9 cellular contexts compared by ENCODE assay signal in the genomic region with DNA sequence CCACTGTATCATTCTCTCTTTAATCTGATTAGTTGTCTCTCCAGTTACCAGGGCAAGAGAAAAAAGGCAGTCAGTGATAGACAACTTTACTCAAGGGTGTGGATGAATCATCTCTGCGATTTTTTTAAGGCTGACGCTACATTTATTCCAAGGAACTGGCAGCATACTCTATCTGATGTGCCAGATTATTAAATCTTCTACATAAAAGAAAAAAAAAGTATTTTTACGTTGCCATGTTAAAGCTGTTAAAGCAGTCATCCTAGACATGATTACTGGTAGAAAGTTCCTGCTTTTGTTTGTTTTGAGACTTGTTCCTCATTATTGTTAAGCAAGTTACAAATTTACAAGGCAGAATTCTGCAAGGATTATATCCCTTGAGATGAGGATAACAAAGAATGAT.
A peak's percentile ranks its signal among the peaks of the same experiment; 100 is the strongest.
DNase-seq lines count a peak whose midpoint lies in the region; ATAC-seq, FAIRE-seq and TF ChIP-seq lines count a peak whose summit lies in the region.
"Had no signal": no experiment of that assay in that cellular context is flagged by ENCODE, and none has a peak within 500 bp of the region (broad histone marks: within the 10 kb centered on the region; RNA-seq: fewer than 3 reads in every experiment).

No MANE protein-coding gene starts in this region.

- peaks cover 5 to 55% (median 13%) of the 10 kb centered on the region in 5 donors for H3K36me3 Mint-ChIP-seq in naive thymus-derived CD4-positive, alpha-beta T cell

- peaks cover 0 to 3% (median 0%) of the 10 kb centered on the region in 3 experiments for H3K36me3 ChIP-seq in naive thymus-derived CD4-positive, alpha-beta T cell (ENCODE audit: control insufficient read depth in 2 of 3, insufficient read depth in 3 of 3, low read length in 3 of 3)

- peaks cover 30 to 88% (median 76%) of the 10 kb centered on the region in 7 donors for H3K4me1 Mint-ChIP-seq in naive thymus-derived CD4-positive, alpha-beta T cell

- intact Hi-C loops in naive thymus-derived CD4-positive, alpha-beta T cell (cut with micrococcal nuclease) = loop anchor here in 1 of 2 donors (2.0 kb wide), 1 partner anchor 16 kb away; no protein-coding TSS in a partner anchor

- no peaks in the 10 kb centered on the region for H3K27me3 ChIP-seq in naive thymus-derived CD4-positive, alpha-beta T cell (ENCODE audit: control insufficient read depth in 2 of 2, insufficient read depth in 2 of 2, low read length in 2 of 2)

- CTCF ChIA-PET in naive thymus-derived CD4-positive, alpha-beta T cell (lab: Charles Lee) = no interaction called here

- peak overlapping the region; percentile 3 to 98 (median 77) for H3K27ac Mint-ChIP-seq in naive thymus-derived CD4-positive, alpha-beta T cell

- FAIRE-seq in colon (lab: Jason Lieb, UNC) = peak; percentile 18

- no peaks in the 10 kb centered on the region for H3K9me3 ChIP-seq in naive thymus-derived CD4-positive, alpha-beta T cell (ENCODE audit: control insufficient read depth in 2 of 3, low read length in 3 of 3)

- peak overlapping the region; percentile 1 for H3K27ac ChIP-seq in naive thymus-derived CD4-positive, alpha-beta T cell (ENCODE audit: low read depth, low read length)

- H3K4me3 ChIP-seq in LNCaP clone FGC (ENCODE audit: low read depth, low read length) = no peak overlapping the region
- H3K4me3 ChIP-seq in naive thymus-derived CD4-positive, alpha-beta T cell (ENCODE audit: low read length) = peak overlapping the region; percentile 33

- no peak for TF ChIP-seq CTCF in LNCaP clone FGC (IDR thresholded peaks at IDR 0.05; ENCODE audit: control insufficient read depth, extremely low read depth, insufficient read depth)

- DNase-seq in CD1c-positive myeloid dendritic cell (ENCODE audit: extremely low spot score) (peak; percentile 27), LNCaP clone FGC (ENCODE audit: low read depth) (peak; percentile 50), NCI-H526 (lab: John Stamatoyannopoulos, UW) (no peak), NCI-H748 treated with DMSO at 0.1 percent for 48 hours (lab: John Stamatoyannopoulos, UW) (no peak)
- no peak for DNase-seq in naive thymus-derived CD4-positive, alpha-beta T cell
- DNase-seq in activated effector memory CD4-positive, alpha-beta T cell treated with Interleukin-2 at 50 U/mL for 16 hours = no peak

- no peaks in the 10 kb centered on the region for H3K27me3 Mint-ChIP-seq in naive thymus-derived CD4-positive, alpha-beta T cell

- ATAC-seq in naive thymus-derived CD4-positive, alpha-beta T cell = peak; percentile 79
- ATAC-seq in GM18867 (IDR thresholded peaks at IDR 0.05; ENCODE audit: unreplicated experiment) = no peak

- peaks cover 0 to 5% (median 0%) of the 10 kb centered on the region in 11 donors for H3K9me3 Mint-ChIP-seq in naive thymus-derived CD4-positive, alpha-beta T cell
- H3K9me3 Mint-ChIP-seq: neural crest cell had no signal

- peak overlapping the region; percentile 14 to 80 (median 72) for H3K4me3 Mint-ChIP-seq in naive thymus-derived CD4-positive, alpha-beta T cell
- H3K4me3 Mint-ChIP-seq: neural crest cell had no signal

- peaks cover 59 to 65% of the 10 kb centered on the region in 2 donors for H3K4me1 ChIP-seq in naive thymus-derived CD4-positive, alpha-beta T cell (ENCODE audit: control insufficient read depth in 2 of 2, insufficient read depth in 2 of 2, low read length in 2 of 2)

- POLR2A ChIA-PET in naive thymus-derived CD4-positive, alpha-beta T cell (lab: Charles Lee) = interaction anchor here (0.9 kb wide), 1 partner anchor 120 kb away, joined by 3 read pairs; no protein-coding TSS in a partner anchor

Comparison
In these comparisons a context has a peak if more than half of its experiments do, and no peak if none do; other contexts are left out.
1. DNase-seq: peak in CD1c-positive myeloid dendritic cell (single experiment) and LNCaP clone FGC (single experiment); none in naive thymus-derived CD4-positive, alpha-beta T cell (0 of 9), NCI-H526 (0 of 2), NCI-H748 treated with DMSO at 0.1 percent for 48 hours (single experiment) and activated effector memory CD4-positive, alpha-beta T cell treated with Interleukin-2 at 50 U/mL for 16 hours (single experiment).